ENCODE assay signal across 20 cellular contexts in the genomic region with DNA sequence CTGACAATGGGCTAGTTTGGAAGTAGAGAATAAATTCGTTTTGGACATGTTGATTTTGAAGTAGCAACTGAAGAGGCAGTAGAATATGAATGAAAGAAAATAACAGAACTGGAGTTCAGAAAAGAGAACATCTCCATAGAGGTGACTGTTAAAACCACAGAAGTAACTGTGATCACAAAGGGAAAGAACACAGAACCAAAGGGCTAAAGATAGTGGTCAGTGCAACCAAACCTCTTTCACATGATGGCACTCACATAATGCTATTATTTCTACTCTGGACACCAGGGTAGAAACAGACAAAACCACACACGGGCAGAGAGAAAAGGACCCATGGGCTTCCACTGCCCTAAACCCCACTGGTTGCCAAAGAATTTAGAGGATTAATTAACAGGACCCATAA. TPM values are rescaled to one million over a fixed set of nuclear protein-coding genes. Genes with fewer than 3 reads are reported as not detected.
DNase-seq lines count a peak whose midpoint lies in the region; ATAC-seq and FAIRE-seq lines count a peak whose summit lies in the region.
"Had no signal": no experiment of that assay in that cellular context is flagged by ENCODE, and none has a peak within 500 bp of the region (broad histone marks: within the 10 kb centered on the region; RNA-seq: fewer than 3 reads in every experiment).

No MANE protein-coding gene starts in this region.

- H3K27ac Mint-ChIP-seq in immature natural killer cell = peak overlapping the region in 4 of 6 donors; percentile 8 to 58 (median 38)
- H3K27ac Mint-ChIP-seq in activated naive CD4-positive, alpha-beta T cell treated with anti-CD3 and anti-CD28 coated beads for 36 hours = no peak overlapping the region

- peak overlapping the region; percentile 5 to 57 (median 11) for H3K4me3 Mint-ChIP-seq in immature natural killer cell
- H3K4me3 Mint-ChIP-seq in activated naive CD4-positive, alpha-beta T cell treated with anti-CD3 and anti-CD28 coated beads for 36 hours = no peak overlapping the region
- H3K4me3 Mint-ChIP-seq: naive thymus-derived CD8-positive, alpha-beta T cell had no signal

- no peaks in the 10 kb centered on the region for H3K4me1 ChIP-seq in HAP-1
- H3K4me1 ChIP-seq: right atrium auricular region had no signal

- H3K4me3 ChIP-seq in HAP-1 = no peak overlapping the region
- H3K4me3 ChIP-seq: BLaER1 treated with 17β-estradiol and CSF1 and Interleukin-3, amounts not matched to agents 10 nM and 100 nM; right atrium auricular region; upper lobe of left lung had no signal

- no peaks in the 10 kb centered on the region for H3K27me3 ChIP-seq in HAP-1 (ENCODE audit: low read depth)
- H3K27me3 ChIP-seq: BLaER1 treated with 17β-estradiol and CSF1 and Interleukin-3, amounts not matched to agents 10 nM and 100 nM; right atrium auricular region; upper lobe of left lung had no signal

- peaks cover 35 to 47% of the 10 kb centered on the region in 2 donors for H3K4me1 Mint-ChIP-seq in immature natural killer cell
- no peaks in the 10 kb centered on the region for H3K4me1 Mint-ChIP-seq in activated naive CD4-positive, alpha-beta T cell treated with anti-CD3 and anti-CD28 coated beads for 36 hours (ENCODE audit: low read depth)

- in situ Hi-C loops in HAP-1 (cut with MboI; ENCODE audit: low sequenced_read_pairs) = no loop called here

- H3K36me3 ChIP-seq in HAP-1 (replicated peaks) = no peaks in the 10 kb centered on the region
- H3K36me3 ChIP-seq: right atrium auricular region, upper lobe of left lung had no signal

- peak; percentile 68 for ATAC-seq in GM21423 (IDR thresholded peaks at IDR 0.05; ENCODE audit: unreplicated experiment)
- peak; percentile 89 for ATAC-seq in HG03442 (IDR thresholded peaks at IDR 0.05; ENCODE audit: unreplicated experiment)
- ATAC-seq: esophagus mucosa; left lobe of liver; naive thymus-derived CD8-positive, alpha-beta T cell had no signal

- no peaks in the 10 kb centered on the region for H3K9me3 Mint-ChIP-seq in immature natural killer cell
- H3K9me3 Mint-ChIP-seq in activated naive CD4-positive, alpha-beta T cell treated with anti-CD3 and anti-CD28 coated beads for 36 hours = no peaks in the 10 kb centered on the region
- H3K9me3 Mint-ChIP-seq: naive thymus-derived CD8-positive, alpha-beta T cell had no signal

- CTCF ChIA-PET in activated naive CD4-positive, alpha-beta T cell treated with anti-CD3 and anti-CD28 coated beads for 36 hours (lab: Charles Lee) = no interaction called here

- DNase-seq in GM18507 (ENCODE audit: extremely low spot score, insufficient read length, low read depth) (no peak), immature natural killer cell (peak in 1 of 3 donors; percentile 7), HAP-1 (ENCODE audit: low spot score in 2 of 2) (no peak), NCI-H1436 treated with DMSO at 0.1 percent for 48 hours (lab: John Stamatoyannopoulos, UW) (no peak)
- DNase-seq in activated naive CD4-positive, alpha-beta T cell treated with anti-CD3 and anti-CD28 coated beads for 36 hours = no peak
- DNase-seq: aorta; hypothalamus; naive thymus-derived CD8-positive, alpha-beta T cell; NCI-H1930; NCI-H774; SHP77; stimulated activated CD4-positive, alpha-beta T cell treated with anti-CD3 and anti-CD28 coated beads, Interleukin-2, amount 100 ng/mL, for 48 hours; T1000 had no signal

- H3K27me3 Mint-ChIP-seq in immature natural killer cell (ENCODE audit: low read depth in 3 of 3) = peaks cover 0 to 2% (median 0%) of the 10 kb centered on the region in 3 donors
- H3K27me3 Mint-ChIP-seq in activated naive CD4-positive, alpha-beta T cell treated with anti-CD3 and anti-CD28 coated beads for 36 hours (ENCODE audit: low read depth) = no peaks in the 10 kb centered on the region
- H3K27me3 Mint-ChIP-seq: naive thymus-derived CD8-positive, alpha-beta T cell had no signal

- H3K9me3 ChIP-seq in HAP-1 = no peaks in the 10 kb centered on the region
- H3K9me3 ChIP-seq: BLaER1 treated with 17β-estradiol and CSF1 and Interleukin-3, amounts not matched to agents 10 nM and 100 nM; right atrium auricular region; upper lobe of left lung had no signal

- intact Hi-C loops in activated naive CD4-positive, alpha-beta T cell treated with anti-CD3 and anti-CD28 coated beads for 36 hours (cut with micrococcal nuclease) = no loop called here

- FAIRE-seq in GM18507 (lab: Jason Lieb, UNC) = peak; percentile 58

- H3K36me3 Mint-ChIP-seq in immature natural killer cell = peaks cover 0 to 7% (median 0%) of the 10 kb centered on the region in 3 donors
- H3K36me3 Mint-ChIP-seq in activated naive CD4-positive, alpha-beta T cell treated with anti-CD3 and anti-CD28 coated beads for 36 hours (ENCODE audit: low read depth) = peaks cover 1% of the 10 kb centered on the region

RNA-seq across cellular contexts. Expression of gene CDK19, which starts 58.5 kb away (rescaled TPM):
- polyA plus RNA-seq in immature natural killer cell = 1 to 10 TPM; 1.7 to 5.2 (median 2.4) TPM
- 10 to 100 TPM; 11.0 to 11.7 TPM for total RNA-seq in activated naive CD4-positive, alpha-beta T cell treated with anti-CD3 and anti-CD28 coated beads for 36 hours
